2 cellular contexts compared by ENCODE assay signal in the genomic region with DNA sequence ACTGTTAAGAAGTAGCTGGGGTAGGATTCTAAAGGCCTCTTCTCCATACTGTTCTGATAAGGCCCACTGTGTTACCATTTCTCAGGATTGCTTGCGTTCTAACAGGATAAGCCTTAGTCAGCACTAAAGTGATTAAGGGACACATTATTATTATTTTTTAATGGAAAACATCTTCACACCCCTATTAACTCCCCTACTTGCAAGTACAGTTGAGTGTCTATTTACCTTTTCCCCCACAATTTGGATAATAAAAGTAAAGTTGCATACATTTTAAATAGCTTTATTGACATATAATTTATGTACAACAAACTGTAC.
TF ChIP-seq lines count a peak whose summit lies in the region.

No MANE protein-coding gene starts in this region.

TF ChIP-seq in IMR-90, 13 proteins besides CTCF, POLR2A, EP300 and RAD21:
- TF ChIP-seq MAFK (IDR thresholded peaks at IDR 0.05; ENCODE audit: low read depth, low read length): peak; percentile 83
- TF ChIP-seq, protein P1, sequence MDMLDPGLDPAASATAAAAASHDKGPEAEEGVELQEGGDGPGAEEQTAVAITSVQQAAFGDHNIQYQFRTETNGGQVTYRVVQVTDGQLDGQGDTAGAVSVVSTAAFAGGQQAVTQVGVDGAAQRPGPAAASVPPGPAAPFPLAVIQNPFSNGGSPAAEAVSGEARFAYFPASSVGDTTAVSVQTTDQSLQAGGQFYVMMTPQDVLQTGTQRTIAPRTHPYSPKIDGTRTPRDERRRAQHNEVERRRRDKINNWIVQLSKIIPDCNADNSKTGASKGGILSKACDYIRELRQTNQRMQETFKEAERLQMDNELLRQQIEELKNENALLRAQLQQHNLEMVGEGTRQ (IDR thresholded peaks at IDR 0.05; ENCODE audit: low read depth, low read length): no peak

TF ChIP-seq in WTC11, 78 proteins besides CTCF, POLR2A, EP300 and RAD21:
- TF ChIP-seq ZNF396 (CRISPR knock-in tag; IDR thresholded peaks at IDR 0.05; ENCODE audit: borderline replicate concordance) (no peak), TP53 (CRISPR knock-in tag; IDR thresholded peaks at IDR 0.05) (no peak), CBFB (CRISPR knock-in tag; IDR thresholded peaks at IDR 0.05; ENCODE audit: low read depth) (no peak), MYBL2 (CRISPR knock-in tag; IDR thresholded peaks at IDR 0.05) (no peak), ZNF416 (CRISPR knock-in tag; IDR thresholded peaks at IDR 0.05) (no peak), ELF4 (CRISPR knock-in tag; IDR thresholded peaks at IDR 0.05; ENCODE audit: low read depth) (no peak)
- TF ChIP-seq, protein P2, sequence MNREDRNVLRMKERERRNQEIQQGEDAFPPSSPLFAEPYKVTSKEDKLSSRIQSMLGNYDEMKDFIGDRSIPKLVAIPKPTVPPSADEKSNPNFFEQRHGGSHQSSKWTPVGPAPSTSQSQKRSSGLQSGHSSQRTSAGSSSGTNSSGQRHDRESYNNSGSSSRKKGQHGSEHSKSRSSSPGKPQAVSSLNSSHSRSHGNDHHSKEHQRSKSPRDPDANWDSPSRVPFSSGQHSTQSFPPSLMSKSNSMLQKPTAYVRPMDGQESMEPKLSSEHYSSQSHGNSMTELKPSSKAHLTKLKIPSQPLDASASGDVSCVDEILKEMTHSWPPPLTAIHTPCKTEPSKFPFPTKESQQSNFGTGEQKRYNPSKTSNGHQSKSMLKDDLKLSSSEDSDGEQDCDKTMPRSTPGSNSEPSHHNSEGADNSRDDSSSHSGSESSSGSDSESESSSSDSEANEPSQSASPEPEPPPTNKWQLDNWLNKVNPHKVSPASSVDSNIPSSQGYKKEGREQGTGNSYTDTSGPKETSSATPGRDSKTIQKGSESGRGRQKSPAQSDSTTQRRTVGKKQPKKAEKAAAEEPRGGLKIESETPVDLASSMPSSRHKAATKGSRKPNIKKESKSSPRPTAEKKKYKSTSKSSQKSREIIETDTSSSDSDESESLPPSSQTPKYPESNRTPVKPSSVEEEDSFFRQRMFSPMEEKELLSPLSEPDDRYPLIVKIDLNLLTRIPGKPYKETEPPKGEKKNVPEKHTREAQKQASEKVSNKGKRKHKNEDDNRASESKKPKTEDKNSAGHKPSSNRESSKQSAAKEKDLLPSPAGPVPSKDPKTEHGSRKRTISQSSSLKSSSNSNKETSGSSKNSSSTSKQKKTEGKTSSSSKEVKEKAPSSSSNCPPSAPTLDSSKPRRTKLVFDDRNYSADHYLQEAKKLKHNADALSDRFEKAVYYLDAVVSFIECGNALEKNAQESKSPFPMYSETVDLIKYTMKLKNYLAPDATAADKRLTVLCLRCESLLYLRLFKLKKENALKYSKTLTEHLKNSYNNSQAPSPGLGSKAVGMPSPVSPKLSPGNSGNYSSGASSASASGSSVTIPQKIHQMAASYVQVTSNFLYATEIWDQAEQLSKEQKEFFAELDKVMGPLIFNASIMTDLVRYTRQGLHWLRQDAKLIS (CRISPR knock-in tag; IDR thresholded peaks at IDR 0.05; ENCODE audit: borderline replicate concordance): no peak
- TF ChIP-seq, protein P3, sequence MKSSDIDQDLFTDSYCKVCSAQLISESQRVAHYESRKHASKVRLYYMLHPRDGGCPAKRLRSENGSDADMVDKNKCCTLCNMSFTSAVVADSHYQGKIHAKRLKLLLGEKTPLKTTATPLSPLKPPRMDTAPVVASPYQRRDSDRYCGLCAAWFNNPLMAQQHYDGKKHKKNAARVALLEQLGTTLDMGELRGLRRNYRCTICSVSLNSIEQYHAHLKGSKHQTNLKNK (CRISPR knock-in tag; IDR thresholded peaks at IDR 0.05): no peak
- TF ChIP-seq, protein P4, sequence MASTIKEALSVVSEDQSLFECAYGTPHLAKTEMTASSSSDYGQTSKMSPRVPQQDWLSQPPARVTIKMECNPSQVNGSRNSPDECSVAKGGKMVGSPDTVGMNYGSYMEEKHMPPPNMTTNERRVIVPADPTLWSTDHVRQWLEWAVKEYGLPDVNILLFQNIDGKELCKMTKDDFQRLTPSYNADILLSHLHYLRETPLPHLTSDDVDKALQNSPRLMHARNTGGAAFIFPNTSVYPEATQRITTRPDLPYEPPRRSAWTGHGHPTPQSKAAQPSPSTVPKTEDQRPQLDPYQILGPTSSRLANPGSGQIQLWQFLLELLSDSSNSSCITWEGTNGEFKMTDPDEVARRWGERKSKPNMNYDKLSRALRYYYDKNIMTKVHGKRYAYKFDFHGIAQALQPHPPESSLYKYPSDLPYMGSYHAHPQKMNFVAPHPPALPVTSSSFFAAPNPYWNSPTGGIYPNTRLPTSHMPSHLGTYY (CRISPR knock-in tag; IDR thresholded peaks at IDR 0.05): no peak
